Comparison of ENCODE assay signal across 1 cellular context in the genomic region with DNA sequence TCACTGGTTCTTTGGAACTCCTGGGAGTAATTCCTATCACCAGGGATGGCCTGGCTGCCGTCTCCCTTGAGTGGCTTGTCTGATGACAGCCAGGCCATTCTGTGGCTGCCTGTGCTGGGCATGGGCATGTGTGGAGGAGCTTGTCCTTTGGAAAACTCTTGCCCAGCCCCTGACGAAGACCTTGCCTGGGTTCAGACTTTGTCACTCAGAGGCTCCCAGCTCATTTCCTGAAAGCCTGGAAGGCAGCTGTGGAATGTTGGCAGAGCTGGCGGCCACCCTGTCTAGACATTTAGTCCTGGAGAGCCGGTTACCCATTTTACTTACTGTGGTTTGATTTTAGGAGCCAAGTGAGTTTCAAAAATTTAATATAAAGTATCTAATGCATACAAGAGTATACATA.
TF ChIP-seq lines count a peak whose summit lies in the region.

No MANE protein-coding gene starts in this region.

TF ChIP-seq in GM23338, 12 proteins besides CTCF, POLR2A, EP300 and RAD21 (continued from another document):
- TF ChIP-seq EZH2phosphoT487 (IDR thresholded peaks at IDR 0.05; ENCODE audit: unreplicated experiment) (no peak), CREB1 (CRISPR knock-in tag; IDR thresholded peaks at IDR 0.05; ENCODE audit: low read depth) (no peak), STAT1 (IDR thresholded peaks at IDR 0.05; ENCODE audit: unreplicated experiment) (no peak), ZNF331 (CRISPR knock-in tag; IDR thresholded peaks at IDR 0.05; ENCODE audit: low read depth) (no peak), JUNB (IDR thresholded peaks at IDR 0.05; ENCODE audit: unreplicated experiment) (no peak), EZH2 (IDR thresholded peaks at IDR 0.05; ENCODE audit: low read depth, unreplicated experiment) (no peak)
- TF ChIP-seq, protein P1, sequence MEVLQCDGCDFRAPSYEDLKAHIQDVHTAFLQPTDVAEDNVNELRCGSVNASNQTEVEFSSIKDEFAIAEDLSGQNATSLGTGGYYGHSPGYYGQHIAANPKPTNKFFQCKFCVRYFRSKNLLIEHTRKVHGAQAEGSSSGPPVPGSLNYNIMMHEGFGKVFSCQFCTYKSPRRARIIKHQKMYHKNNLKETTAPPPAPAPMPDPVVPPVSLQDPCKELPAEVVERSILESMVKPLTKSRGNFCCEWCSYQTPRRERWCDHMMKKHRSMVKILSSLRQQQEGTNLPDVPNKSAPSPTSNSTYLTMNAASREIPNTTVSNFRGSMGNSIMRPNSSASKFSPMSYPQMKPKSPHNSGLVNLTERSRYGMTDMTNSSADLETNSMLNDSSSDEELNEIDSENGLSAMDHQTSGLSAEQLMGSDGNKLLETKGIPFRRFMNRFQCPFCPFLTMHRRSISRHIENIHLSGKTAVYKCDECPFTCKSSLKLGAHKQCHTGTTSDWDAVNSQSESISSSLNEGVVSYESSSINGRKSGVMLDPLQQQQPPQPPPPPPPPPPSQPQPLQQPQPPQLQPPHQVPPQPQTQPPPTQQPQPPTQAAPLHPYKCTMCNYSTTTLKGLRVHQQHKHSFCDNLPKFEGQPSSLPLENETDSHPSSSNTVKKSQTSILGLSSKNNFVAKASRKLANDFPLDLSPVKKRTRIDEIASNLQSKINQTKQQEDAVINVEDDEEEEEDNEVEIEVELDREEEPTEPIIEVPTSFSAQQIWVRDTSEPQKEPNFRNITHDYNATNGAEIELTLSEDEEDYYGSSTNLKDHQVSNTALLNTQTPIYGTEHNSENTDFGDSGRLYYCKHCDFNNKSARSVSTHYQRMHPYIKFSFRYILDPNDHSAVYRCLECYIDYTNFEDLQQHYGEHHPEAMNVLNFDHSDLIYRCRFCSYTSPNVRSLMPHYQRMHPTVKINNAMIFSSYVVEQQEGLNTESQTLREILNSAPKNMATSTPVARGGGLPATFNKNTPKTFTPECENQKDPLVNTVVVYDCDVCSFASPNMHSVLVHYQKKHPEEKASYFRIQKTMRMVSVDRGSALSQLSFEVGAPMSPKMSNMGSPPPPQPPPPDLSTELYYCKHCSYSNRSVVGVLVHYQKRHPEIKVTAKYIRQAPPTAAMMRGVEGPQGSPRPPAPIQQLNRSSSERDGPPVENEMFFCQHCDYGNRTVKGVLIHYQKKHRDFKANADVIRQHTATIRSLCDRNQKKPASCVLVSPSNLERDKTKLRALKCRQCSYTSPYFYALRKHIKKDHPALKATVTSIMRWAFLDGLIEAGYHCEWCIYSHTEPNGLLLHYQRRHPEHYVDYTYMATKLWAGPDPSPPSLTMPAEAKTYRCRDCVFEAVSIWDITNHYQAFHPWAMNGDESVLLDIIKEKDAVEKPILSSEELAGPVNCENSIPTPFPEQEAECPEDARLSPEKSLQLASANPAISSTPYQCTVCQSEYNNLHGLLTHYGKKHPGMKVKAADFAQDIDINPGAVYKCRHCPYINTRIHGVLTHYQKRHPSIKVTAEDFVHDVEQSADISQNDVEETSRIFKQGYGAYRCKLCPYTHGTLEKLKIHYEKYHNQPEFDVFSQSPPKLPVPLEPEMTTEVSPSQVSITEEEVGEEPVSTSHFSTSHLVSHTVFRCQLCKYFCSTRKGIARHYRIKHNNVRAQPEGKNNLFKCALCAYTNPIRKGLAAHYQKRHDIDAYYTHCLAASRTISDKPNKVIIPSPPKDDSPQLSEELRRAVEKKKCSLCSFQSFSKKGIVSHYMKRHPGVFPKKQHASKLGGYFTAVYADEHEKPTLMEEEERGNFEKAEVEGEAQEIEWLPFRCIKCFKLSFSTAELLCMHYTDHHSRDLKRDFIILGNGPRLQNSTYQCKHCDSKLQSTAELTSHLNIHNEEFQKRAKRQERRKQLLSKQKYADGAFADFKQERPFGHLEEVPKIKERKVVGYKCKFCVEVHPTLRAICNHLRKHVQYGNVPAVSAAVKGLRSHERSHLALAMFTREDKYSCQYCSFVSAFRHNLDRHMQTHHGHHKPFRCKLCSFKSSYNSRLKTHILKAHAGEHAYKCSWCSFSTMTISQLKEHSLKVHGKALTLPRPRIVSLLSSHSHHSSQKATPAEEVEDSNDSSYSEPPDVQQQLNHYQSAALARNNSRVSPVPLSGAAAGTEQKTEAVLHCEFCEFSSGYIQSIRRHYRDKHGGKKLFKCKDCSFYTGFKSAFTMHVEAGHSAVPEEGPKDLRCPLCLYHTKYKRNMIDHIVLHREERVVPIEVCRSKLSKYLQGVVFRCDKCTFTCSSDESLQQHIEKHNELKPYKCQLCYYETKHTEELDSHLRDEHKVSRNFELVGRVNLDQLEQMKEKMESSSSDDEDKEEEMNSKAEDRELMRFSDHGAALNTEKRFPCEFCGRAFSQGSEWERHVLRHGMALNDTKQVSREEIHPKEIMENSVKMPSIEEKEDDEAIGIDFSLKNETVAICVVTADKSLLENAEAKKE (CRISPR knock-in tag; IDR thresholded peaks at IDR 0.05), result no peak
